1 cellular context compared by ENCODE assay signal in genomic region chr1:117652421-117652820, GRCh38.
TF ChIP-seq lines count a peak whose summit lies in the region.

No MANE protein-coding gene starts in this region.

TF ChIP-seq in H1, 55 proteins besides CTCF, POLR2A, EP300 and RAD21:
- no peak for TF ChIP-seq ZNF274 (IDR thresholded peaks at IDR 0.05; ENCODE audit: borderline replicate concordance, extremely low read depth, low read length)
- no peak for TF ChIP-seq SIRT6 (IDR thresholded peaks at IDR 0.05; ENCODE audit: low read length)
- TF ChIP-seq SAP30 (IDR thresholded peaks at IDR 0.05; ENCODE audit: insufficient read depth, insufficient replicate concordance, low read length): no peak
- no peak for TF ChIP-seq NRF1 (IDR thresholded peaks at IDR 0.05; ENCODE audit: low read depth, low read length)
- TF ChIP-seq CHD1 (IDR thresholded peaks at IDR 0.05; ENCODE audit: low read depth, low read length): no peak
- no peak for TF ChIP-seq KDM4A (IDR thresholded peaks at IDR 0.05; ENCODE audit: low read depth, low read length, severe bottlenecking)
- TF ChIP-seq TEAD4 (IDR thresholded peaks at IDR 0.05; ENCODE audit: low read depth, low read length): no peak
- TF ChIP-seq ASH2L (IDR thresholded peaks at IDR 0.05; ENCODE audit: low read length): no peak
- no peak for TF ChIP-seq JUN (IDR thresholded peaks at IDR 0.05; ENCODE audit: low read depth, low read length)
- no peak for TF ChIP-seq SP1 (IDR thresholded peaks at IDR 0.05; ENCODE audit: low read depth, low read length)
- TF ChIP-seq BCL11A (IDR thresholded peaks at IDR 0.05; ENCODE audit: low read depth in 2 of 2, low read length in 2 of 2): no peak
- no peak for TF ChIP-seq ATF3 (IDR thresholded peaks at IDR 0.05; ENCODE audit: insufficient read depth, low read depth, low read length)
- no peak for TF ChIP-seq EGR1 (IDR thresholded peaks at IDR 0.05; ENCODE audit: borderline replicate concordance, low read depth, low read length)
- no peak for TF ChIP-seq PHF8 (conservative IDR thresholded peaks at IDR 0.05; ENCODE audit: low read depth, low read length)
- no peak for TF ChIP-seq JUND (IDR thresholded peaks at IDR 0.05; ENCODE audit: low read length)
- no peak for TF ChIP-seq SUZ12 (IDR thresholded peaks at IDR 0.05; ENCODE audit: low read length)
- TF ChIP-seq CHD7 (IDR thresholded peaks at IDR 0.05; ENCODE audit: insufficient replicate concordance, low read length): no peak
- TF ChIP-seq MAFK (IDR thresholded peaks at IDR 0.05; ENCODE audit: low read depth, low read length): no peak
- no peak for TF ChIP-seq POLR2AphosphoS5 (IDR thresholded peaks at IDR 0.05; ENCODE audit: low read depth, low read length)
